In genomic region chr18:31487251-31488015, GRCh38 we compare ENCODE assay signal across 9 cellular contexts. TPM values are rescaled to one million over a fixed set of nuclear protein-coding genes. Genes with fewer than 3 reads are reported as not detected.
DNase-seq lines count a peak whose midpoint lies in the region; ATAC-seq and TF ChIP-seq lines count a peak whose summit lies in the region.
"Had no signal": no experiment of that assay in that cellular context is flagged by ENCODE, and none has a peak within 500 bp of the region (broad histone marks: within the 10 kb centered on the region; RNA-seq: fewer than 3 reads in every experiment).

No MANE protein-coding gene starts in this region.

- H3K4me2 ChIP-seq in hepatocyte, result peak overlapping the region; percentile 61

- no peaks in the 10 kb centered on the region for H4K20me1 ChIP-seq in hepatocyte (ENCODE audit: insufficient read depth, poor library complexity, severe bottlenecking)

- no peak overlapping the region for H2AFZ ChIP-seq in hepatocyte

- WGBS in hepatocyte (ENCODE audit: low lambda C conversion rate, missing lambda C conversion rate), result 69% methylated on average over 8 of the region's 8 CpGs

- peaks cover 7% of the 10 kb centered on the region for H3K4me1 ChIP-seq in hepatocyte (ENCODE audit: insufficient read depth)

- no peaks in the 10 kb centered on the region for H3K36me3 ChIP-seq in hepatocyte (replicated peaks; ENCODE audit: insufficient read depth, low read depth)

- ATAC-seq in GM18858 (IDR thresholded peaks at IDR 0.05; ENCODE audit: unreplicated experiment), result no peak

- TF ChIP-seq CTCF in hepatocyte (IDR thresholded peaks at IDR 0.05; ENCODE audit: poor library complexity), result no peak

- no peaks in the 10 kb centered on the region for H3K79me2 ChIP-seq in hepatocyte

- DNase-seq in H4 (ENCODE audit: low spot score) (peak; percentile 50), amniotic epithelial cell (ENCODE audit: low read depth) (peak; percentile 94), hepatocyte (ENCODE audit: low spot score) (peak; percentile 70), smooth muscle cell of the brain vasculature (ENCODE audit: low read depth, low spot score) (peak; percentile 10), NCI-H524 (lab: John Stamatoyannopoulos, UW) (no peak), SW 1271 (lab: John Stamatoyannopoulos, UW) (no peak), NCI-H187 (lab: John Stamatoyannopoulos, UW) (no peak)
- DNase-seq: RPMI8226 had no signal

- H3K27ac ChIP-seq in hepatocyte, result peak overlapping the region; percentile 84

- no peaks in the 10 kb centered on the region for H3K9me3 ChIP-seq in hepatocyte (ENCODE audit: low read depth)

- no peaks in the 10 kb centered on the region for H3K27me3 ChIP-seq in hepatocyte

- no peaks in the 10 kb centered on the region for H3K9me2 ChIP-seq in hepatocyte (replicated peaks; ENCODE audit: insufficient read depth)

- H3K4me3 ChIP-seq in hepatocyte, result no peak overlapping the region

RNA-seq across cellular contexts. Expression of gene DSG2, which starts 10.5 kb away (rescaled TPM):
- total RNA-seq in H4 (2014; rRNA removed; shearing (Covaris generic)), result 26.4 TPM in 2 replicates
- total RNA-seq in hepatocyte, result 98.1 and 105 TPM in 2 replicates
- polyA plus RNA-seq in hepatocyte, result 67.7 and 68.1 TPM in 2 replicates

RNA-seq across cellular contexts. Expression of gene DSG3, which starts 39.9 kb away (rescaled TPM):
- total RNA-seq in H4 (2014; rRNA removed; shearing (Covaris generic)), result not detected in 2 replicates
- 0.36 and 0.43 TPM in 2 replicates for total RNA-seq in hepatocyte
- 0.72 TPM in 1 of 2 replicates, not detected in the other for polyA plus RNA-seq in hepatocyte

Comparison
In these comparisons a context has a peak if more than half of its experiments do, and no peak if none do; other contexts are left out.
1. DNase-seq: peak in H4 (single experiment), amniotic epithelial cell (single experiment), hepatocyte (single experiment) and smooth muscle cell of the brain vasculature (single experiment); none in NCI-H524 (0 of 2), SW 1271 (0 of 2) and NCI-H187 (0 of 2).